1 cellular context compared by ENCODE assay signal in genomic region chr16:31134625-31135534, GRCh38.
TF ChIP-seq lines count a peak whose summit lies in the region.

No MANE protein-coding gene starts in this region.

TF ChIP-seq in GM23338, 12 proteins besides CTCF, POLR2A, EP300 and RAD21 (continued from another document):
- peak; percentile 40; the same call in 1 of the 2 replicates for TF ChIP-seq POLR2AphosphoS5 (IDR thresholded peaks at IDR 0.05; ENCODE audit: low read depth)
